ENCODE assay signal across 16 cellular contexts in the genomic region with DNA sequence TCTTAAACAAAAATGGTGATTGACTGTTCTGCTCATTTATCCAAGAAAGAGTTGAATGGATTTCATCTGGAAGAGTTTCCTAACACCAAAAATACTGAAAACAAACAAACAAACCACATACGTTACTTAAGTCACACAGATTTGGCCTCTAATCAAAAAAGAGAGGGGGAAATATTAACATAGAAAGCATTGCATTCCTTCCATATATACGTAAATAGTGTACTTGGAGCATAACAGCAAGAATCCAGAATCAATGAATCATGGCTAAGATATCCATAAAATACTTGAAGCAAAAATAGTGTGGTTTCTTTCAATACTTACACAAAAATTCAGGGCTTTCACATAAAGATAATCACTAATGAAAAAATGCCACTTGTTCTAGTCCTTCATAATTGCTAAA.
DNase-seq lines count a peak whose midpoint lies in the region; ATAC-seq and TF ChIP-seq lines count a peak whose summit lies in the region.
"Had no signal": no experiment of that assay in that cellular context is flagged by ENCODE, and none has a peak within 500 bp of the region (broad histone marks: within the 10 kb centered on the region; RNA-seq: fewer than 3 reads in every experiment).

No MANE protein-coding gene starts in this region.

- H2AK5ac ChIP-seq in IMR-90 (ENCODE audit: low read depth, low read length), result no peak overlapping the region

- peak overlapping the region; percentile 36 for H2AFZ ChIP-seq in ACC112 (ENCODE audit: low read length, unreplicated experiment)
- H2AFZ ChIP-seq in IMR-90 (replicated peaks; ENCODE audit: low read length, poor library complexity), result no peak overlapping the region

- no peaks in the 10 kb centered on the region for H3K79me1 ChIP-seq in IMR-90 (ENCODE audit: low read depth in 1 of 2, low read length in 2 of 2)

- H3K18ac ChIP-seq in IMR-90 (ENCODE audit: low read depth, low read length), result no peak overlapping the region

- no peaks in the 10 kb centered on the region; the same call in 1 of the 2 replicates for H3K9me3 ChIP-seq in IMR-90 (ENCODE audit: control insufficient read depth, insufficient read depth, low read length)
- H3K9me3 ChIP-seq: testis had no signal

- WGBS in IMR-90 (ENCODE audit: extremely low coverage in 2 of 2, insufficient read length in 1 of 2), 2 experiments, result no CpG with 5 or more reads among the region's 2 CpGs

- H2BK15ac ChIP-seq in IMR-90 (ENCODE audit: low read depth, low read length), result no peak overlapping the region

- peak overlapping the region; percentile 96 for H3K27ac ChIP-seq in ACC112 (ENCODE audit: low read depth, low read length)
- H3K27ac ChIP-seq in IMR-90 (ENCODE audit: insufficient read depth, low read length), result peak overlapping the region; percentile 71; the same call in 1 of the 2 replicates
- H3K27ac ChIP-seq in brain microvascular endothelial cell, result peak overlapping the region; percentile 69
- H3K27ac ChIP-seq: testis had no signal

- no peak overlapping the region for H4K91ac ChIP-seq in IMR-90 (ENCODE audit: insufficient read depth, low read depth, low read length)

- intact Hi-C loops in IMR-90 (cut with micrococcal nuclease), result loop anchor here (2.0 to 5.0 kb wide), 2 partner anchors 189 to 353 kb away; a partner anchor contains a TSS

- H3K27ac Mint-ChIP-seq in activated T-cell treated with anti-CD3 and anti-CD28 coated beads, Interleukin-2, amount 50 U/mL, for 24 hours, result no peak overlapping the region
- H3K27ac Mint-ChIP-seq: activated CD4-positive, alpha-beta T cell treated with anti-CD3 and anti-CD28 coated beads, Interleukin-2, amount 10 ng/mL, durations not matched to agents 7 days and 5 days; memory B cell had no signal

- H3K9ac ChIP-seq in IMR-90 (ENCODE audit: low read depth, low read length), result no peak overlapping the region

- no peak overlapping the region for H3K14ac ChIP-seq in IMR-90 (replicated peaks; ENCODE audit: low read depth, low read length)

- H3K56ac ChIP-seq in IMR-90 (ENCODE audit: extremely low read depth, insufficient read depth, low read length), result no peak overlapping the region

- no peak overlapping the region for H2AK9ac ChIP-seq in IMR-90 (replicated peaks; ENCODE audit: low read depth, low read length, poor library complexity)

- peaks cover 2% of the 10 kb centered on the region for H3K9me1 ChIP-seq in IMR-90 (ENCODE audit: insufficient read depth, low read length)

- no peak for TF ChIP-seq POLR2A in IMR-90 (IDR thresholded peaks at IDR 0.05; ENCODE audit: low read depth, low read length)

- H3K79me2 ChIP-seq in ACC112 (ENCODE audit: control insufficient read depth, insufficient read depth, low read length, unreplicated experiment), result no peaks in the 10 kb centered on the region

- H3K36me3 Mint-ChIP-seq in activated T-cell treated with anti-CD3 and anti-CD28 coated beads, Interleukin-2, amount 50 U/mL, for 24 hours (ENCODE audit: low read depth), result no peaks in the 10 kb centered on the region

- ATAC-seq in IMR-90 (ENCODE audit: low read depth) (peak; percentile 85), GM21526 (IDR thresholded peaks at IDR 0.05; ENCODE audit: low FRiP score, unreplicated experiment) (no peak)
- ATAC-seq: HepG2, Panc1 had no signal

- H3K4me3 ChIP-seq in ACC112 (ENCODE audit: low read depth, low read length), result peak overlapping the region; percentile 52; the same call in 1 of the 2 replicates
- H3K4me3 ChIP-seq in IMR-90 (ENCODE audit: insufficient read depth, low read depth, low read length), result no peak overlapping the region
- no peak overlapping the region for H3K4me3 ChIP-seq in brain microvascular endothelial cell (ENCODE audit: low read depth, low read length)
- H3K4me3 ChIP-seq: testis had no signal

- no TSS peak for BruUV-seq in IMR-90 (replicated peaks; lab: Mats Ljungman, UMichigan)

- no peak overlapping the region for H3K4me3 Mint-ChIP-seq in activated T-cell treated with anti-CD3 and anti-CD28 coated beads, Interleukin-2, amount 50 U/mL, for 24 hours
- H3K4me3 Mint-ChIP-seq: activated CD4-positive, alpha-beta T cell treated with anti-CD3 and anti-CD28 coated beads, Interleukin-2, amount 10 ng/mL, durations not matched to agents 7 days and 5 days; memory B cell had no signal

- TF ChIP-seq RAD21 in IMR-90 (IDR thresholded peaks at IDR 0.05; ENCODE audit: low read length), result no peak

- H3K4me1 Mint-ChIP-seq in activated T-cell treated with anti-CD3 and anti-CD28 coated beads, Interleukin-2, amount 50 U/mL, for 24 hours (ENCODE audit: low read depth), result peaks cover 1% of the 10 kb centered on the region
- H3K4me1 Mint-ChIP-seq: memory B cell had no signal

- H4K8ac ChIP-seq in IMR-90 (ENCODE audit: low read depth in 2 of 2, low read length in 2 of 2), result no peak overlapping the region; a peak in 1 of 4 replicates

- H4K5ac ChIP-seq in IMR-90 (ENCODE audit: low read depth, low read length), result no peak overlapping the region

- H3K4me1 ChIP-seq in ACC112 (ENCODE audit: control insufficient read depth, insufficient read depth, low read length, unreplicated experiment), result peaks cover 28% of the 10 kb centered on the region
- H3K4me1 ChIP-seq in IMR-90 (ENCODE audit: control insufficient read depth, insufficient read depth, low read length), result peaks cover 1% of the 10 kb centered on the region; the same call in 1 of the 2 replicates
- H3K4me1 ChIP-seq: testis had no signal

- dilution Hi-C loops in IMR-90 (cut with HindIII; ENCODE audit: low sequenced_read_pairs, unreplicated experiment), result no loop called here

- no peak overlapping the region for H3K4ac ChIP-seq in IMR-90 (ENCODE audit: low read depth, low read length)

- H3K9me3 Mint-ChIP-seq in activated T-cell treated with anti-CD3 and anti-CD28 coated beads, Interleukin-2, amount 50 U/mL, for 24 hours, result peaks cover 22% of the 10 kb centered on the region

- TF ChIP-seq CTCF in IMR-90 (conservative IDR thresholded peaks at IDR 0.05; ENCODE audit: low read depth, low read length) (no peak), brain microvascular endothelial cell (IDR thresholded peaks at IDR 0.05; ENCODE audit: low read depth, low read length, missing control alignments) (no peak)

- H3K36me3 ChIP-seq in ACC112 (ENCODE audit: insufficient read depth, low read length) (no peaks in the 10 kb centered on the region), IMR-90 (ENCODE audit: control insufficient read depth, insufficient read depth, low read length) (no peaks in the 10 kb centered on the region), brain microvascular endothelial cell (replicated peaks) (no peaks in the 10 kb centered on the region)

- H3K27me3 Mint-ChIP-seq in activated T-cell treated with anti-CD3 and anti-CD28 coated beads, Interleukin-2, amount 50 U/mL, for 24 hours, result no peaks in the 10 kb centered on the region

- H3K4me2 ChIP-seq in IMR-90 (ENCODE audit: low read depth, low read length), result no peak overlapping the region; the same call in 1 of the 2 replicates

- CTCF ChIA-PET in IMR-90 (lab: Yijun Ruan, JAX), result no interaction called here

- DNase-seq in IMR-90, result peak; percentile 96
- no peak for DNase-seq in brain microvascular endothelial cell
- peak; percentile 42 for DNase-seq in hepatic stellate cell (ENCODE audit: low spot score)
- DNase-seq in SW480 (ENCODE audit: low spot score), result no peak
- DNase-seq in activated T-cell treated with anti-CD3 and anti-CD28 coated beads, Interleukin-2, amount 50 U/mL, for 24 hours, result no peak
- DNase-seq in GM19240 (ENCODE audit: insufficient read length, low spot score), result no peak
- DNase-seq: activated CD4-positive, alpha-beta T cell treated with anti-CD3 and anti-CD28 coated beads, Interleukin-2, amount 10 ng/mL, durations not matched to agents 7 days and 5 days; caudate nucleus; NCI-H510A; occipital lobe; testis had no signal

- POLR2A ChIA-PET in IMR-90 (lab: Charles Lee; ENCODE audit: unreplicated experiment), result no interaction called here

- H2BK120ac ChIP-seq in IMR-90 (ENCODE audit: low read depth, low read length), result no peak overlapping the region

- in situ Hi-C loops in IMR-90 (cut with MboI; ENCODE audit: low sequenced_read_pairs) (no loop called here), brain microvascular endothelial cell (cut with HindIII; ENCODE audit: low pct_ligation_motif_present, low sequenced_read_pairs) (no loop called here)

- H2BK5ac ChIP-seq in IMR-90 (ENCODE audit: low read depth, low read length, poor library complexity, severe bottlenecking), result peak overlapping the region; percentile 87

- no peaks in the 10 kb centered on the region for H3K27me3 ChIP-seq in ACC112 (ENCODE audit: insufficient read depth, low read length)
- H3K27me3 ChIP-seq in IMR-90 (ENCODE audit: control insufficient read depth, insufficient read depth, low read length), result no peaks in the 10 kb centered on the region
- no peaks in the 10 kb centered on the region for H3K27me3 ChIP-seq in brain microvascular endothelial cell (replicated peaks)
- H3K27me3 ChIP-seq: testis had no signal

- no peak overlapping the region for H3K23ac ChIP-seq in IMR-90 (ENCODE audit: low read depth, low read length)

- H2BK20ac ChIP-seq in IMR-90 (ENCODE audit: low read depth, low read length), result no peak overlapping the region

- no peaks in the 10 kb centered on the region for H4K20me1 ChIP-seq in IMR-90 (ENCODE audit: insufficient read depth, low read length)

TF ChIP-seq in IMR-90, 13 proteins besides CTCF, POLR2A, EP300 and RAD21:
- TF ChIP-seq CEBPB (IDR thresholded peaks at IDR 0.05; ENCODE audit: low read depth, low read length) (peak; percentile 48; the same call in 1 of the 2 replicates), RFX5 (IDR thresholded peaks at IDR 0.05; ENCODE audit: low read depth, low read length) (no peak), MAZ (IDR thresholded peaks at IDR 0.05; ENCODE audit: borderline replicate concordance, low read depth, low read length) (no peak), FOS (IDR thresholded peaks at IDR 0.05; ENCODE audit: low read depth, low read length) (peak; percentile 52; the same call in 1 of the 2 replicates), NFE2L2 (IDR thresholded peaks at IDR 0.05; ENCODE audit: low read depth, low read length) (no peak), CHD1 (IDR thresholded peaks at IDR 0.05; ENCODE audit: low read depth, low read length) (no peak)
- TF ChIP-seq, protein P1, sequence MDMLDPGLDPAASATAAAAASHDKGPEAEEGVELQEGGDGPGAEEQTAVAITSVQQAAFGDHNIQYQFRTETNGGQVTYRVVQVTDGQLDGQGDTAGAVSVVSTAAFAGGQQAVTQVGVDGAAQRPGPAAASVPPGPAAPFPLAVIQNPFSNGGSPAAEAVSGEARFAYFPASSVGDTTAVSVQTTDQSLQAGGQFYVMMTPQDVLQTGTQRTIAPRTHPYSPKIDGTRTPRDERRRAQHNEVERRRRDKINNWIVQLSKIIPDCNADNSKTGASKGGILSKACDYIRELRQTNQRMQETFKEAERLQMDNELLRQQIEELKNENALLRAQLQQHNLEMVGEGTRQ (IDR thresholded peaks at IDR 0.05; ENCODE audit: low read depth, low read length), result no peak

Comparison
In these comparisons a context has a peak if more than half of its experiments do, and no peak if none do; other contexts are left out.
1. DNase-seq: peak in IMR-90 (single experiment) and hepatic stellate cell (single experiment); none in brain microvascular endothelial cell (single experiment), SW480 (single experiment), activated T-cell treated with anti-CD3 and anti-CD28 coated beads, Interleukin-2, amount 50 U/mL, for 24 hours (single experiment) and GM19240 (single experiment).
2. Peak in every context shown above with its lines, with median percentiles within 50 percentile points of each other: H3K27ac ChIP-seq.